ENCODE assay signal across 1 cellular context in genomic region chr17:82320956-82321927, GRCh38.
TF ChIP-seq lines count a peak whose summit lies in the region.

No MANE protein-coding gene starts in this region.

TF ChIP-seq in HepG2, 621 proteins besides CTCF, POLR2A, EP300 and RAD21 (continued from another document and continues in another):
- TF ChIP-seq RORA (CRISPR knock-in tag; IDR thresholded peaks at IDR 0.05) (no peak; the same call in 1 of the 2 replicates), NFKB2 (CRISPR knock-in tag; IDR thresholded peaks at IDR 0.05; ENCODE audit: borderline replicate concordance) (0 out of 2 replicates have a peak, but pooled peaks have one; percentile 7), NFE2 (CRISPR knock-in tag; IDR thresholded peaks at IDR 0.05) (no peak), ATF2 (CRISPR knock-in tag; IDR thresholded peaks at IDR 0.05) (no peak), GTF2F1 (IDR thresholded peaks at IDR 0.05; ENCODE audit: low read length) (no peak), TOPORS (CRISPR knock-in tag; IDR thresholded peaks at IDR 0.05) (no peak), ETV5 (CRISPR knock-in tag; IDR thresholded peaks at IDR 0.05; ENCODE audit: borderline replicate concordance) (no peak), TGIF2 (CRISPR knock-in tag; IDR thresholded peaks at IDR 0.05) (no peak), RBFOX2 (IDR thresholded peaks at IDR 0.05; ENCODE audit: low read depth, low read length) (peak; percentile 61), ZNF569 (CRISPR knock-in tag; IDR thresholded peaks at IDR 0.05; ENCODE audit: borderline replicate concordance) (no peak), DNMT1 (CRISPR knock-in tag; IDR thresholded peaks at IDR 0.05) (no peak), SRF (IDR thresholded peaks at IDR 0.05; ENCODE audit: low read depth, low read length) (no peak), RAD51 (IDR thresholded peaks at IDR 0.05; ENCODE audit: borderline replicate concordance) (no peak), ZBTB26 (CRISPR knock-in tag; IDR thresholded peaks at IDR 0.05; ENCODE audit: borderline replicate concordance) (0 out of 2 replicates have a peak, but pooled peaks have one; percentile 51), RFX5 (IDR thresholded peaks at IDR 0.05; ENCODE audit: low read depth, low read length) (0 out of 2 replicates have a peak, but pooled peaks have one; percentile 14), ZFAT (CRISPR knock-in tag; conservative IDR thresholded peaks at IDR 0.05) (no peak), ZNF317 (CRISPR knock-in tag; IDR thresholded peaks at IDR 0.05) (no peak), SKI (IDR thresholded peaks at IDR 0.05; ENCODE audit: partially characterized antibody) (no peak), HMGXB3 (CRISPR knock-in tag; IDR thresholded peaks at IDR 0.05; ENCODE audit: borderline replicate concordance) (no peak), ZNF598 (CRISPR knock-in tag; IDR thresholded peaks at IDR 0.05; ENCODE audit: borderline replicate concordance) (no peak), KLF11 (CRISPR knock-in tag; IDR thresholded peaks at IDR 0.05) (no peak), ZNF614 (CRISPR knock-in tag; IDR thresholded peaks at IDR 0.05; ENCODE audit: borderline replicate concordance) (no peak), ZNF264 (CRISPR knock-in tag; IDR thresholded peaks at IDR 0.05) (no peak), IRF1 (CRISPR knock-in tag; IDR thresholded peaks at IDR 0.05; ENCODE audit: low read depth) (no peak), ZNF556 (CRISPR knock-in tag; IDR thresholded peaks at IDR 0.05; ENCODE audit: borderline replicate concordance) (peak; percentile 48; the same call in 1 of the 2 replicates), ZKSCAN1 (IDR thresholded peaks at IDR 0.05; ENCODE audit: low read length) (no peak), ZFP41 (CRISPR knock-in tag; IDR thresholded peaks at IDR 0.05; ENCODE audit: borderline replicate concordance) (no peak), MIER3 (CRISPR knock-in tag; IDR thresholded peaks at IDR 0.05; ENCODE audit: borderline replicate concordance) (no peak), ZFP36L2 (CRISPR knock-in tag; IDR thresholded peaks at IDR 0.05) (no peak), CERS6 (CRISPR knock-in tag; IDR thresholded peaks at IDR 0.05) (no peak), ZNF263 (CRISPR knock-in tag; IDR thresholded peaks at IDR 0.05) (no peak), ISX (CRISPR knock-in tag; conservative IDR thresholded peaks at IDR 0.05) (no peak), CCDC6 (CRISPR knock-in tag; IDR thresholded peaks at IDR 0.05) (0 out of 2 replicates have a peak, but pooled peaks have one; percentile 26), SMYD3 (CRISPR knock-in tag; IDR thresholded peaks at IDR 0.05) (no peak), NAIF1 (CRISPR knock-in tag; IDR thresholded peaks at IDR 0.05; ENCODE audit: borderline replicate concordance) (no peak), FOXP1 (IDR thresholded peaks at IDR 0.05) (no peak), FOXP1 (CRISPR knock-in tag; IDR thresholded peaks at IDR 0.05) (no peak), HNF4A (CRISPR knock-in tag; IDR thresholded peaks at IDR 0.05) (no peak), PCBP1 (IDR thresholded peaks at IDR 0.05; ENCODE audit: borderline replicate concordance, low read depth, low read length) (no peak; the same call in 1 of the 2 replicates), ZSCAN31 (CRISPR knock-in tag; IDR thresholded peaks at IDR 0.05; ENCODE audit: low read depth) (0 out of 2 replicates have a peak, but pooled peaks have one; percentile 36), SP2 (CRISPR knock-in tag; IDR thresholded peaks at IDR 0.05) (no peak), ZFY (CRISPR knock-in tag; IDR thresholded peaks at IDR 0.05) (no peak; the same call in 1 of the 2 replicates), RNF2 (conservative IDR thresholded peaks at IDR 0.05; ENCODE audit: low read depth) (no peak)
- TF ChIP-seq, protein P1, sequence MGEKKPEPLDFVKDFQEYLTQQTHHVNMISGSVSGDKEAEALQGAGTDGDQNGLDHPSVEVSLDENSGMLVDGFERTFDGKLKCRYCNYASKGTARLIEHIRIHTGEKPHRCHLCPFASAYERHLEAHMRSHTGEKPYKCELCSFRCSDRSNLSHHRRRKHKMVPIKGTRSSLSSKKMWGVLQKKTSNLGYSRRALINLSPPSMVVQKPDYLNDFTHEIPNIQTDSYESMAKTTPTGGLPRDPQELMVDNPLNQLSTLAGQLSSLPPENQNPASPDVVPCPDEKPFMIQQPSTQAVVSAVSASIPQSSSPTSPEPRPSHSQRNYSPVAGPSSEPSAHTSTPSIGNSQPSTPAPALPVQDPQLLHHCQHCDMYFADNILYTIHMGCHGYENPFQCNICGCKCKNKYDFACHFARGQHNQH (CRISPR knock-in tag; IDR thresholded peaks at IDR 0.05), result peak; percentile 19; the same call in 1 of the 2 replicates
- TF ChIP-seq, protein P2, sequence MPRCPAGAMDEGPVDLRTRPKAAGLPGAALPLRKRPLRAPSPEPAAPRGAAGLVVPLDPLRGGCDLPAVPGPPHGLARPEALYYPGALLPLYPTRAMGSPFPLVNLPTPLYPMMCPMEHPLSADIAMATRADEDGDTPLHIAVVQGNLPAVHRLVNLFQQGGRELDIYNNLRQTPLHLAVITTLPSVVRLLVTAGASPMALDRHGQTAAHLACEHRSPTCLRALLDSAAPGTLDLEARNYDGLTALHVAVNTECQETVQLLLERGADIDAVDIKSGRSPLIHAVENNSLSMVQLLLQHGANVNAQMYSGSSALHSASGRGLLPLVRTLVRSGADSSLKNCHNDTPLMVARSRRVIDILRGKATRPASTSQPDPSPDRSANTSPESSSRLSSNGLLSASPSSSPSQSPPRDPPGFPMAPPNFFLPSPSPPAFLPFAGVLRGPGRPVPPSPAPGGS (CRISPR knock-in tag; IDR thresholded peaks at IDR 0.05), result no peak
- TF ChIP-seq, protein P3, sequence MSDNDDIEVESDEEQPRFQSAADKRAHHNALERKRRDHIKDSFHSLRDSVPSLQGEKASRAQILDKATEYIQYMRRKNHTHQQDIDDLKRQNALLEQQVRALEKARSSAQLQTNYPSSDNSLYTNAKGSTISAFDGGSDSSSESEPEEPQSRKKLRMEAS (IDR thresholded peaks at IDR 0.05), result peak; percentile 66; the same call in 1 of the 2 replicates
- TF ChIP-seq, protein P4, sequence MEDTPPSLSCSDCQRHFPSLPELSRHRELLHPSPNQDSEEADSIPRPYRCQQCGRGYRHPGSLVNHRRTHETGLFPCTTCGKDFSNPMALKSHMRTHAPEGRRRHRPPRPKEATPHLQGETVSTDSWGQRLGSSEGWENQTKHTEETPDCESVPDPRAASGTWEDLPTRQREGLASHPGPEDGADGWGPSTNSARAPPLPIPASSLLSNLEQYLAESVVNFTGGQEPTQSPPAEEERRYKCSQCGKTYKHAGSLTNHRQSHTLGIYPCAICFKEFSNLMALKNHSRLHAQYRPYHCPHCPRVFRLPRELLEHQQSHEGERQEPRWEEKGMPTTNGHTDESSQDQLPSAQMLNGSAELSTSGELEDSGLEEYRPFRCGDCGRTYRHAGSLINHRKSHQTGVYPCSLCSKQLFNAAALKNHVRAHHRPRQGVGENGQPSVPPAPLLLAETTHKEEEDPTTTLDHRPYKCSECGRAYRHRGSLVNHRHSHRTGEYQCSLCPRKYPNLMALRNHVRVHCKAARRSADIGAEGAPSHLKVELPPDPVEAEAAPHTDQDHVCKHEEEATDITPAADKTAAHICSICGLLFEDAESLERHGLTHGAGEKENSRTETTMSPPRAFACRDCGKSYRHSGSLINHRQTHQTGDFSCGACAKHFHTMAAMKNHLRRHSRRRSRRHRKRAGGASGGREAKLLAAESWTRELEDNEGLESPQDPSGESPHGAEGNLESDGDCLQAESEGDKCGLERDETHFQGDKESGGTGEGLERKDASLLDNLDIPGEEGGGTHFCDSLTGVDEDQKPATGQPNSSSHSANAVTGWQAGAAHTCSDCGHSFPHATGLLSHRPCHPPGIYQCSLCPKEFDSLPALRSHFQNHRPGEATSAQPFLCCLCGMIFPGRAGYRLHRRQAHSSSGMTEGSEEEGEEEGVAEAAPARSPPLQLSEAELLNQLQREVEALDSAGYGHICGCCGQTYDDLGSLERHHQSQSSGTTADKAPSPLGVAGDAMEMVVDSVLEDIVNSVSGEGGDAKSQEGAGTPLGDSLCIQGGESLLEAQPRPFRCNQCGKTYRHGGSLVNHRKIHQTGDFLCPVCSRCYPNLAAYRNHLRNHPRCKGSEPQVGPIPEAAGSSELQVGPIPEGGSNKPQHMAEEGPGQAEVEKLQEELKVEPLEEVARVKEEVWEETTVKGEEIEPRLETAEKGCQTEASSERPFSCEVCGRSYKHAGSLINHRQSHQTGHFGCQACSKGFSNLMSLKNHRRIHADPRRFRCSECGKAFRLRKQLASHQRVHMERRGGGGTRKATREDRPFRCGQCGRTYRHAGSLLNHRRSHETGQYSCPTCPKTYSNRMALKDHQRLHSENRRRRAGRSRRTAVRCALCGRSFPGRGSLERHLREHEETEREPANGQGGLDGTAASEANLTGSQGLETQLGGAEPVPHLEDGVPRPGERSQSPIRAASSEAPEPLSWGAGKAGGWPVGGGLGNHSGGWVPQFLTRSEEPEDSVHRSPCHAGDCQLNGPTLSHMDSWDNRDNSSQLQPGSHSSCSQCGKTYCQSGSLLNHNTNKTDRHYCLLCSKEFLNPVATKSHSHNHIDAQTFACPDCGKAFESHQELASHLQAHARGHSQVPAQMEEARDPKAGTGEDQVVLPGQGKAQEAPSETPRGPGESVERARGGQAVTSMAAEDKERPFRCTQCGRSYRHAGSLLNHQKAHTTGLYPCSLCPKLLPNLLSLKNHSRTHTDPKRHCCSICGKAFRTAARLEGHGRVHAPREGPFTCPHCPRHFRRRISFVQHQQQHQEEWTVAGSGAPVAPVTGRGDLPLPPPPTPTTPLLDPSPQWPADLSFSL (CRISPR knock-in tag; IDR thresholded peaks at IDR 0.05), result no peak
- TF ChIP-seq, protein P5, sequence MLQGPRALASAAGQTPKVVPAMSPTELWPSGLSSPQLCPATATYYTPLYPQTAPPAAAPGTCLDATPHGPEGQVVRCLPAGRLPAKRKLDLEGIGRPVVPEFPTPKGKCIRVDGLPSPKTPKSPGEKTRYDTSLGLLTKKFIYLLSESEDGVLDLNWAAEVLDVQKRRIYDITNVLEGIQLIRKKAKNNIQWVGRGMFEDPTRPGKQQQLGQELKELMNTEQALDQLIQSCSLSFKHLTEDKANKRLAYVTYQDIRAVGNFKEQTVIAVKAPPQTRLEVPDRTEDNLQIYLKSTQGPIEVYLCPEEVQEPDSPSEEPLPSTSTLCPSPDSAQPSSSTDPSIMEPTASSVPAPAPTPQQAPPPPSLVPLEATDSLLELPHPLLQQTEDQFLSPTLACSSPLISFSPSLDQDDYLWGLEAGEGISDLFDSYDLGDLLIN (CRISPR knock-in tag; IDR thresholded peaks at IDR 0.05; ENCODE audit: borderline replicate concordance), result no peak
